1 cellular context compared by ENCODE assay signal in genomic region chr22:39019971-39020651, GRCh38.
TF ChIP-seq lines count a peak whose summit lies in the region.

No MANE protein-coding gene starts in this region.

TF ChIP-seq in HEK293, 187 proteins besides CTCF, POLR2A, EP300 and RAD21:
- TF ChIP-seq SCRT2 (tag by site-specific recombination; IDR thresholded peaks at IDR 0.05) (peak; percentile 65), ZFHX2 (tag by site-specific recombination; conservative IDR thresholded peaks at IDR 0.05) (peak; percentile 36; the same call in 1 of the 2 replicates)
